22 cellular contexts compared by ENCODE assay signal in the genomic region with DNA sequence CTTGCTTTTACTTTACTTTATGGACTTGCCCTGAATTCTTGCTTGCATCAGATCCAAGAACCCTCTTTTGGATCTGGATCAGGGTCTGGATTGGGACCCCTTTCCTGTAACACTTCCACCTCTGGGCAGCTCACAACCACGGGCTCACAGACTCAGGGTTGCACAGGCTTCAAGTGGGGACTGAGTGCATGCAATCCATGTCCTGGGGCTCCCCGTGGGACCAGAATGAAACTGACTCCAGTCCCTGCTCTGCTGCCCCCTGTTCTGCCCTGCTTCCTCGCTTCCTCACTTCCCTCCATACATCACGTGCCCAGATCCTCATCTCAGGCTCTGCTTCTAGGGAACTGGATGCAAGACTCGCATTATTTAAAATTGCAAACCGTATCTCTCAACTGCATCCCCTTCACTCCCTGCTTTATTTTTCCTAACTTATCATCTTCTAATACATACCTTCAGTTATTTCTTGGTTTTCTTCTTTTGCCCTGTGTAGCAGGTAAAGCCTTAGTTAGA. TPM values are rescaled to one million over a fixed set of nuclear protein-coding genes. Genes with fewer than 3 reads are reported as not detected.
DNase-seq lines count a peak whose midpoint lies in the region; ATAC-seq and TF ChIP-seq lines count a peak whose summit lies in the region.
"Had no signal": no experiment of that assay in that cellular context is flagged by ENCODE, and none has a peak within 500 bp of the region (broad histone marks: within the 10 kb centered on the region; RNA-seq: fewer than 3 reads in every experiment).

No MANE protein-coding gene starts in this region.

- H3K4me3 ChIP-seq in CD8-positive, alpha-beta memory T cell (ENCODE audit: low read length), result no peak overlapping the region
- no peak overlapping the region for H3K4me3 ChIP-seq in osteoblast (ENCODE audit: insufficient read depth, low read length)
- H3K4me3 ChIP-seq: SJSA1, transverse colon had no signal

- H3K4me1 Mint-ChIP-seq in activated T-cell treated with anti-CD3 and anti-CD28 coated beads, Interleukin-2, amount 50 U/mL, for 4 hours (ENCODE audit: low read depth), result peaks cover 53% of the 10 kb centered on the region
- peaks cover 58% of the 10 kb centered on the region for H3K4me1 Mint-ChIP-seq in activated T-cell treated with anti-CD3 and anti-CD28 coated beads, Interleukin-2, amount 50 U/mL, for 24 hours (ENCODE audit: low read depth)
- H3K4me1 Mint-ChIP-seq in CD8-positive, alpha-beta memory T cell, result peaks cover 42 to 62% (median 54%) of the 10 kb centered on the region in 3 donors
- H3K4me1 Mint-ChIP-seq in effector memory CD8-positive, alpha-beta T cell (ENCODE audit: low read depth in 2 of 2), result peaks cover 34 to 41% of the 10 kb centered on the region in 2 donors

- peak overlapping the region; percentile 3 for H3K4me3 Mint-ChIP-seq in activated T-cell treated with anti-CD3 and anti-CD28 coated beads, Interleukin-2, amount 50 U/mL, for 4 hours
- no peak overlapping the region for H3K4me3 Mint-ChIP-seq in activated T-cell treated with anti-CD3 and anti-CD28 coated beads, Interleukin-2, amount 50 U/mL, for 24 hours
- peak overlapping the region in 4 of 7 donors; percentile 1 to 81 (median 24) for H3K4me3 Mint-ChIP-seq in CD8-positive, alpha-beta memory T cell
- peak overlapping the region; percentile 24 to 82 for H3K4me3 Mint-ChIP-seq in effector memory CD8-positive, alpha-beta T cell

- peaks cover 52% of the 10 kb centered on the region for H3K4me1 ChIP-seq in CD8-positive, alpha-beta memory T cell (ENCODE audit: insufficient read depth, low read length)
- no peaks in the 10 kb centered on the region for H3K4me1 ChIP-seq in osteoblast (ENCODE audit: insufficient read depth, low read length)
- H3K4me1 ChIP-seq: SJSA1, transverse colon had no signal

- H3K36me3 ChIP-seq in CD8-positive, alpha-beta memory T cell (ENCODE audit: insufficient read depth, low read length), result no peaks in the 10 kb centered on the region
- no peaks in the 10 kb centered on the region for H3K36me3 ChIP-seq in osteoblast (ENCODE audit: insufficient read depth, low read length)
- H3K36me3 ChIP-seq: brain microvascular endothelial cell, SJSA1, transverse colon had no signal

- H3K4me2 ChIP-seq in osteoblast (ENCODE audit: insufficient read depth, low read length), result no peak overlapping the region

- no peak overlapping the region for H2AFZ ChIP-seq in osteoblast (ENCODE audit: low read length)

- DNase-seq in activated T-cell treated with anti-CD3 and anti-CD28 coated beads, Interleukin-2, amount 50 U/mL, for 4 hours, result no peak
- DNase-seq in activated T-cell treated with anti-CD3 and anti-CD28 coated beads, Interleukin-2, amount 50 U/mL, for 24 hours, result no peak
- DNase-seq in CD8-positive, alpha-beta memory T cell, result no peak
- DNase-seq in effector memory CD8-positive, alpha-beta T cell, result no peak
- DNase-seq in osteoblast (ENCODE audit: insufficient read length, low spot score, missing footprints), result peak; percentile 82
- DNase-seq in NCI-H187 treated with DMSO at 0.1 percent for 48 hours (lab: John Stamatoyannopoulos, UW), result no peak
- DNase-seq in COLO668 (lab: John Stamatoyannopoulos, UW; ENCODE audit: unreplicated experiment), result no peak
- DNase-seq in stimulated activated CD4-positive, alpha-beta T cell treated with anti-CD3 and anti-CD28 coated beads, Interleukin-4, amount 100 ng/mL, for 4 hours, result no peak
- DNase-seq: activated CD4-positive, alpha-beta T cell treated with anti-CD3 and anti-CD28 coated beads, Interleukin-2, amount 50 U/mL, for 1 hour; activated effector memory CD4-positive, alpha-beta T cell treated with anti-CD3 and anti-CD28 coated beads, Interleukin-2, amount 50 U/mL, for 16 hours; amniotic stem cell; brain microvascular endothelial cell; islet precursor cell; left ventricle myocardium superior; NCI-H1436; NCI-H82; transverse colon had no signal

- no peaks in the 10 kb centered on the region for H3K36me3 Mint-ChIP-seq in activated T-cell treated with anti-CD3 and anti-CD28 coated beads, Interleukin-2, amount 50 U/mL, for 4 hours (ENCODE audit: insufficient read depth)
- H3K36me3 Mint-ChIP-seq in activated T-cell treated with anti-CD3 and anti-CD28 coated beads, Interleukin-2, amount 50 U/mL, for 24 hours (ENCODE audit: low read depth), result no peaks in the 10 kb centered on the region
- H3K36me3 Mint-ChIP-seq in CD8-positive, alpha-beta memory T cell, result peaks cover 0 to 2% (median 0%) of the 10 kb centered on the region in 3 donors
- H3K36me3 Mint-ChIP-seq in effector memory CD8-positive, alpha-beta T cell (ENCODE audit: insufficient read depth), result no peaks in the 10 kb centered on the region

- no peak for ATAC-seq in activated T-cell treated with anti-CD3 and anti-CD28 coated beads, Interleukin-2, amount 50 U/mL, for 4 hours
- ATAC-seq in effector memory CD8-positive, alpha-beta T cell (replicated peaks), result no peak
- ATAC-seq: left ventricle myocardium superior had no signal

- no peaks in the 10 kb centered on the region for H3K79me2 ChIP-seq in osteoblast (ENCODE audit: insufficient read depth, low read length)

- H4K20me1 ChIP-seq in osteoblast (ENCODE audit: insufficient read depth, low read length), result no peaks in the 10 kb centered on the region

- H3K27ac ChIP-seq in CD8-positive, alpha-beta memory T cell (ENCODE audit: low read depth, low read length), result no peak overlapping the region
- H3K27ac ChIP-seq in osteoblast (ENCODE audit: low read depth, low read length), result no peak overlapping the region
- H3K27ac ChIP-seq: brain microvascular endothelial cell, SJSA1, transverse colon had no signal

- no peaks in the 10 kb centered on the region for H3K9me3 Mint-ChIP-seq in activated T-cell treated with anti-CD3 and anti-CD28 coated beads, Interleukin-2, amount 50 U/mL, for 4 hours
- H3K9me3 Mint-ChIP-seq in activated T-cell treated with anti-CD3 and anti-CD28 coated beads, Interleukin-2, amount 50 U/mL, for 24 hours, result no peaks in the 10 kb centered on the region
- H3K9me3 Mint-ChIP-seq in CD8-positive, alpha-beta memory T cell, result no peaks in the 10 kb centered on the region
- no peaks in the 10 kb centered on the region for H3K9me3 Mint-ChIP-seq in effector memory CD8-positive, alpha-beta T cell

- no peaks in the 10 kb centered on the region for H3K27me3 Mint-ChIP-seq in activated T-cell treated with anti-CD3 and anti-CD28 coated beads, Interleukin-2, amount 50 U/mL, for 4 hours (ENCODE audit: low read depth)
- no peaks in the 10 kb centered on the region for H3K27me3 Mint-ChIP-seq in activated T-cell treated with anti-CD3 and anti-CD28 coated beads, Interleukin-2, amount 50 U/mL, for 24 hours
- peaks cover 0 to 1% of the 10 kb centered on the region in 2 donors for H3K27me3 Mint-ChIP-seq in CD8-positive, alpha-beta memory T cell
- no peaks in the 10 kb centered on the region for H3K27me3 Mint-ChIP-seq in effector memory CD8-positive, alpha-beta T cell

- POLR2A ChIA-PET in CD8-positive, alpha-beta memory T cell (lab: Charles Lee), result no interaction called here

- H3K27ac Mint-ChIP-seq in activated T-cell treated with anti-CD3 and anti-CD28 coated beads, Interleukin-2, amount 50 U/mL, for 24 hours, result no peak overlapping the region
- peak overlapping the region in 7 of 8 donors; percentile 41 to 78 (median 64) for H3K27ac Mint-ChIP-seq in CD8-positive, alpha-beta memory T cell
- peak overlapping the region; percentile 42 to 91 for H3K27ac Mint-ChIP-seq in effector memory CD8-positive, alpha-beta T cell

- TF ChIP-seq CTCF in osteoblast (IDR thresholded peaks at IDR 0.05; ENCODE audit: extremely low read depth, low read depth, low read length), result no peak

- H3K27me3 ChIP-seq in CD8-positive, alpha-beta memory T cell (ENCODE audit: insufficient read depth, low read length, poor library complexity, severe bottlenecking), result no peaks in the 10 kb centered on the region
- H3K27me3 ChIP-seq in osteoblast (ENCODE audit: insufficient read depth, low read length), result peaks cover 45% of the 10 kb centered on the region
- H3K27me3 ChIP-seq: transverse colon had no signal

- CTCF ChIA-PET in CD8-positive, alpha-beta memory T cell (lab: Charles Lee), result interaction anchor here (0.7 to 10.5 kb wide), 2 partner anchors 10 to 46 kb away, joined by 3 to 168 read pairs; a partner anchor contains a TSS

- H3K9me3 ChIP-seq in CD8-positive, alpha-beta memory T cell (ENCODE audit: low read length), result no peaks in the 10 kb centered on the region
- no peaks in the 10 kb centered on the region for H3K9me3 ChIP-seq in osteoblast (ENCODE audit: low read depth, low read length)
- H3K9me3 ChIP-seq: SJSA1, transverse colon had no signal

RNA-seq across cellular contexts. Expression of a gene that starts 23.3 kb away (rescaled TPM):
- total RNA-seq in activated T-cell treated with anti-CD3 and anti-CD28 coated beads, Interleukin-2, amount 50 U/mL, for 4 hours, result under 1 TPM; 0.08 to 0.25 (median 0.14) TPM
- total RNA-seq in CD8-positive, alpha-beta memory T cell, result under 1 TPM in 1 of 2 experiments, not detected in 1; 0.18 TPM
- 0.08 TPM for polyA plus RNA-seq in CD8-positive, alpha-beta memory T cell
- 0.72 and 1.5 TPM in 2 replicates for total RNA-seq in osteoblast

RNA-seq across cellular contexts. Expression of a gene that starts 42.6 kb away (rescaled TPM):
- total RNA-seq in activated T-cell treated with anti-CD3 and anti-CD28 coated beads, Interleukin-2, amount 50 U/mL, for 4 hours, result 1 to 10 TPM; 1.6 to 2.1 (median 1.7) TPM
- total RNA-seq in CD8-positive, alpha-beta memory T cell, result 1 to 10 TPM; 2.4 to 2.6 TPM
- polyA plus RNA-seq in CD8-positive, alpha-beta memory T cell, result 1.0 TPM
- 8.5 and 10.5 TPM in 2 replicates for total RNA-seq in osteoblast

RNA-seq across cellular contexts. Expression of a gene that starts 46.4 kb away (rescaled TPM):
- total RNA-seq in activated T-cell treated with anti-CD3 and anti-CD28 coated beads, Interleukin-2, amount 50 U/mL, for 4 hours, result not detected
- not detected for total RNA-seq in CD8-positive, alpha-beta memory T cell
- not detected for polyA plus RNA-seq in CD8-positive, alpha-beta memory T cell
- total RNA-seq in osteoblast, result not detected in 2 replicates
- total RNA-seq: myocyte, osteocyte, RPMI7951, SJSA1, transverse colon had no signal
- polyA plus RNA-seq: BJ had no signal
